ENCODE assay signal across 16 cellular contexts in the genomic region with DNA sequence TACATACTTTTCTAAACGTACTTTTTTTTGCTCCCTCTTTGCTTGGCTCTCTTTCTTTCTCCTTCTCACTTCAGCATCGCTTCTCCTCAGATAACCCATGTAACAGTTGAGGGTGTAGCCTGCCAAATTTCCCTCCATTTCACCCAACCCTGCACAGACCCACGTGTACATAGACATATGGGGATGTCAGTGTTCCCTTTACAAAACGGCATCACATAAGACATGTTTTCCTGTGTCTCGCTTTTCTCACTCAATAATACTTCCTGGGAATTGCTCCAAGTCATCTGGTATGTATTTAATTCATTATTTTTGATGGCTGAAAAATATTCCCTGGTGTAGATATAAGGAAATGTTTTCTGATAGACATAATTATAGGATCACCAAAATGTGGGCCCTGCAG.
A peak's percentile ranks its signal among the peaks of the same experiment; 100 is the strongest.
DNase-seq lines count a peak whose midpoint lies in the region; ATAC-seq and TF ChIP-seq lines count a peak whose summit lies in the region.
"Had no signal": no experiment of that assay in that cellular context is flagged by ENCODE, and none has a peak within 500 bp of the region (broad histone marks: within the 10 kb centered on the region; RNA-seq: fewer than 3 reads in every experiment).

No MANE protein-coding gene starts in this region.

- peak overlapping the region in 4 of 5 experiments; percentile 16 to 98 (median 67) for H3K27ac Mint-ChIP-seq in brain
- H3K27ac Mint-ChIP-seq: GM23338 had no signal

- H3K9me3 Mint-ChIP-seq in brain = peaks cover 0 to 6% (median 5%) of the 10 kb centered on the region in 5 experiments
- H3K9me3 Mint-ChIP-seq: GM23338 had no signal

- H3K4me1 Mint-ChIP-seq in brain = peaks cover 29% of the 10 kb centered on the region

- H3K36me3 Mint-ChIP-seq in brain = no peaks in the 10 kb centered on the region

- TF ChIP-seq CTCF in brain (conservative IDR thresholded peaks at IDR 0.05) (no peak), fibroblast of the aortic adventitia (IDR thresholded peaks at IDR 0.05; ENCODE audit: insufficient read depth, low read length) (no peak)

- H3K4me3 ChIP-seq in fibroblast of the aortic adventitia (ENCODE audit: low read depth, low read length) = no peak overlapping the region
- H3K4me3 ChIP-seq: GM12878, GM23338 had no signal

- ATAC-seq in HG02840 (IDR thresholded peaks at IDR 0.05; ENCODE audit: low FRiP score, unreplicated experiment) (no peak), sciatic nerve (no peak)
- ATAC-seq: GM12878, GM23338, Right ventricle myocardium inferior had no signal

- intact Hi-C loops in sciatic nerve (cut with DNase I) = no loop called here

- DNase-seq in D341Med (ENCODE audit: low spot score) = peak; percentile 37
- peak; percentile 94 for DNase-seq in NCI-H1694 treated with DMSO at 0.1 percent for 48 hours (lab: John Stamatoyannopoulos, UW)
- DNase-seq in fibroblast of the aortic adventitia (ENCODE audit: low read depth) = peak; percentile 17
- no peak for DNase-seq in SKM-1 treated with dmso at 0.1 percent for 144 hours (lab: John Stamatoyannopoulos, UW; ENCODE audit: unreplicated experiment)
- no peak for DNase-seq in sciatic nerve (ENCODE audit: low spot score)
- DNase-seq: ACHN, DMS153, MM.1S, NCI-H1105, NCI-H345, T-helper 1 cell had no signal

- peaks cover 7% of the 10 kb centered on the region for H3K27me3 Mint-ChIP-seq in brain

- H3K4me3 Mint-ChIP-seq in brain = peak overlapping the region in 2 of 5 experiments; percentile 42 to 44
- H3K4me3 Mint-ChIP-seq: GM23338 had no signal

Comparison
In these comparisons a context has a peak if more than half of its experiments do, and no peak if none do; other contexts are left out.
1. DNase-seq: peak in D341Med (single experiment), NCI-H1694 treated with DMSO at 0.1 percent for 48 hours (single experiment) and fibroblast of the aortic adventitia (single experiment); none in SKM-1 treated with dmso at 0.1 percent for 144 hours (single experiment) and sciatic nerve (single experiment).